Comparison of ENCODE assay signal across 1 cellular context in genomic region chr11:567036-567628, GRCh38.
TF ChIP-seq lines count a peak whose summit lies in the region.

No MANE protein-coding gene starts in this region.

TF ChIP-seq in HCT116, 20 proteins besides CTCF, POLR2A, EP300 and RAD21 (continued from another document):
- TF ChIP-seq MAX (IDR thresholded peaks at IDR 0.05) = no peak
- TF ChIP-seq CEBPB (IDR thresholded peaks at IDR 0.05; ENCODE audit: low read depth) = no peak
- TF ChIP-seq ZFX (IDR thresholded peaks at IDR 0.05) = no peak
- no peak for TF ChIP-seq ZNF274 (IDR thresholded peaks at IDR 0.05; ENCODE audit: low read depth, low read length)
- no peak for TF ChIP-seq SRF (IDR thresholded peaks at IDR 0.05; ENCODE audit: low read depth)
- no peak for TF ChIP-seq SP1 (IDR thresholded peaks at IDR 0.05; ENCODE audit: low read depth)
- no peak; the same call in 1 of the 2 replicates for TF ChIP-seq POLR2AphosphoS5 (IDR thresholded peaks at IDR 0.05; ENCODE audit: low read depth, low read length)
- no peak for TF ChIP-seq EZH2 (IDR thresholded peaks at IDR 0.05)
TF ChIP-seq in HCT116: peak in this region for 0.
